Comparison of ENCODE assay signal across 16 cellular contexts in the genomic region with DNA sequence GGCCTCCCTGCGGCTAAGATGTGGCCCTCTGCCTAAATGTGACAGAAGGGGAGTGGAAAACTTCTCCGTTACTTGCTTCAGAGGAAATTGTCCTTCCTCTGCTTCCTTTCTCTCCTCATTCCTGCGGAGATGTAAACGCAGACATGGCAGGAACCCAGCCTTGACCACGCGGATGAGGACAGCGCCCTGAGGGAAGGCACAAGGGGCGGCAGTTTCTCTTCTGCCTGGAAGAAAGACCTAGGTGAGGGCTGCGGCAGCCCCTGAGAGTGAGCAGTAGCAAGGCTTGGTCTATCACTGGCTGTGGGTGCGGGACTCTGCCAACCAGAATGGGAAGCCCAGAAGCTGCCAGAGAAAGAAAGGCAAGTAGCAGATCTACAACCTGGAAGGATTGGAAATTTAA. TPM values are rescaled to one million over a fixed set of nuclear protein-coding genes. Genes with fewer than 3 reads are reported as not detected.
"Had no signal": no experiment of that assay in that cellular context is flagged by ENCODE, and none has a peak within 500 bp of the region (broad histone marks: within the 10 kb centered on the region; RNA-seq: fewer than 3 reads in every experiment).

No MANE protein-coding gene starts in this region.

- H3K4me3 ChIP-seq: esophagus squamous epithelium, stomach, testis had no signal

- H3K9me3 ChIP-seq: esophagus squamous epithelium, stomach, testis had no signal

- H3K27ac ChIP-seq: esophagus squamous epithelium, stomach, testis had no signal

- DNase-seq: activated CD4-positive, alpha-beta T cell treated with anti-CD3 and anti-CD28 coated beads, Interleukin-2, amount 50 U/mL, for 4 hours; activated naive CD4-positive, alpha-beta T cell treated with Interleukin-2 at 50 U/mL for 16 hours; aorta; esophagus squamous epithelium; foreskin fibroblast; glutamatergic neuron; hypothalamus; left ventricle myocardium superior; stimulated activated CD4-positive, alpha-beta T cell treated with anti-CD3 and anti-CD28 coated beads, Interleukin-12 subunit alpha, Interleukin-12 subunit beta, amount 100 ng/mL, for 4 hours; stimulated activated CD4-positive, alpha-beta T cell treated with anti-CD3 and anti-CD28 coated beads, Interleukin-2, amount 100 ng/mL, for 24 hours; stomach; testis had no signal

- FAIRE-seq: endometrium had no signal

- ATAC-seq: activated CD4-positive, CD25-positive, alpha-beta regulatory T cell treated with anti-CD3 and anti-CD28 coated beads, Interleukin-2, amount 50 U/mL, for 24 hours; activated T-helper 17 cell treated with anti-CD3 and anti-CD28 coated beads, Interleukin-2, amount 50 U/mL, for 72 hours; left ventricle myocardium superior had no signal

- H3K36me3 ChIP-seq: esophagus squamous epithelium, stomach had no signal

- H3K27me3 ChIP-seq: esophagus squamous epithelium, stomach, testis had no signal

RNA-seq across cellular contexts. Expression of a gene that starts 56.0 kb away (rescaled TPM):
- total RNA-seq: kidney epithelial cell had no signal
